ENCODE assay signal across 9 cellular contexts in the genomic region with DNA sequence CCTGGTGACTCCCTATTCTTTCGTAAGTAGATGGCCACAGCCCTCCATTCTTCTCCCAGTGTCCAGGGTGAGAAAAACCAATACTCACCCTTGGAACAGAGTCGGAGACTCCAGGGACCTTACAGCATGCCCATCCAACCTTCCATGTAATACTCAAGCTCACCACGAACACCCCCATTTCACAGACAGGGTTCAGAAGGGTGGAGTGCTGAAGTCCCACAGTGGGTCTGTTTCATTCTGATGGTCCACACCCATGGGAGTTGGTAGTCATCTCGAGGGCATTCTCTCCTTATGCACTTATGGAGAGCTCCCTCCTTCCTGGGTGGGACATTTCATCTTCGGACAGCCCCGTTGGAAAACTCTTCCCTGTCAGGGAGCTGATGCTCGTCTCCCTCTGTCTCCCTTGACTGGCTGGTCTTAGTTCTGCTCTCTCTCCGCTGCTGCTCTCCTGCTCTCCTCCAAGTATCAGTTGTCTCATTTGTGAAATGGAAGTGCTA. TPM values are rescaled to one million over a fixed set of nuclear protein-coding genes. Genes with fewer than 3 reads are reported as not detected.
DNase-seq lines count a peak whose midpoint lies in the region; ATAC-seq and TF ChIP-seq lines count a peak whose summit lies in the region.
"Had no signal": no experiment of that assay in that cellular context is flagged by ENCODE, and none has a peak within 500 bp of the region (broad histone marks: within the 10 kb centered on the region; RNA-seq: fewer than 3 reads in every experiment).

No MANE protein-coding gene starts in this region.

- peak overlapping the region; percentile 66 for H3K4me3 ChIP-seq in CD8-positive, alpha-beta T cell (ENCODE audit: low read depth, low read length)
- H3K4me3 ChIP-seq in OCI-LY7 (ENCODE audit: low read depth, low read length, poor library complexity, severe bottlenecking), result peak overlapping the region; percentile 58

- no peak for TF ChIP-seq CTCF in CD8-positive, alpha-beta T cell (IDR thresholded peaks at IDR 0.05)
- TF ChIP-seq CTCF in OCI-LY7 (conservative IDR thresholded peaks at IDR 0.05; ENCODE audit: low read length), result no peak

- H2AFZ ChIP-seq in OCI-LY7 (ENCODE audit: low read length), result no peak overlapping the region

- peaks cover 34% of the 10 kb centered on the region; the same call in 1 of the 2 replicates for H3K79me2 ChIP-seq in OCI-LY7 (ENCODE audit: insufficient read depth, low read depth, low read length)

- no peaks in the 10 kb centered on the region for H3K27me3 ChIP-seq in CD8-positive, alpha-beta T cell (ENCODE audit: insufficient read depth, low read length)

- no peaks in the 10 kb centered on the region for H4K20me1 ChIP-seq in OCI-LY7 (ENCODE audit: insufficient read depth, low read length)

- peaks cover 77% of the 10 kb centered on the region for H3K4me1 Mint-ChIP-seq in CD8-positive, alpha-beta T cell (ENCODE audit: low read depth)
- H3K4me1 Mint-ChIP-seq in effector memory CD8-positive, alpha-beta T cell (ENCODE audit: low read depth in 2 of 2), result peaks cover 81 to 85% of the 10 kb centered on the region in 2 donors

- H3K36me3 Mint-ChIP-seq in CD8-positive, alpha-beta T cell, result peaks cover 52% of the 10 kb centered on the region
- peaks cover 23% of the 10 kb centered on the region for H3K36me3 Mint-ChIP-seq in effector memory CD8-positive, alpha-beta T cell (ENCODE audit: insufficient read depth)

- no peaks in the 10 kb centered on the region for H3K9me3 Mint-ChIP-seq in CD8-positive, alpha-beta T cell
- H3K9me3 Mint-ChIP-seq in effector memory CD8-positive, alpha-beta T cell, result no peaks in the 10 kb centered on the region

- no peaks in the 10 kb centered on the region for H3K27me3 Mint-ChIP-seq in CD8-positive, alpha-beta T cell (ENCODE audit: low read depth)
- no peaks in the 10 kb centered on the region for H3K27me3 Mint-ChIP-seq in effector memory CD8-positive, alpha-beta T cell

- no peaks in the 10 kb centered on the region for H3K9me3 ChIP-seq in CD8-positive, alpha-beta T cell (ENCODE audit: low read length)
- no peaks in the 10 kb centered on the region for H3K9me3 ChIP-seq in OCI-LY7 (ENCODE audit: low read length)

- no TSS peak for BruUV-seq in OCI-LY7 (replicated peaks; lab: Mats Ljungman, UMichigan)

- H3K4me3 Mint-ChIP-seq in CD8-positive, alpha-beta T cell, result peak overlapping the region; percentile 92
- H3K4me3 Mint-ChIP-seq in effector memory CD8-positive, alpha-beta T cell, result peak overlapping the region; percentile 95 to 99

- no peak for DNase-seq in CD8-positive, alpha-beta T cell
- DNase-seq in OCI-LY7 (ENCODE audit: low spot score), result no peak
- no peak for DNase-seq in effector memory CD8-positive, alpha-beta T cell
- DNase-seq in posterior vena cava (ENCODE audit: low spot score), result peak; percentile 34
- no peak for DNase-seq in anterior cingulate cortex (lab: John Stamatoyannopoulos, UW)
- DNase-seq in NCI-H187 treated with DMSO at 0.1 percent for 48 hours (lab: John Stamatoyannopoulos, UW), result no peak
- DNase-seq: NCI-H510A had no signal

- intact Hi-C loops in CD8-positive, alpha-beta T cell (cut with DNase I, micrococcal nuclease), result loop anchor here in 1 of 2 experiments (2.0 kb wide), 1 partner anchor 16 kb away; no protein-coding TSS in a partner anchor
- intact Hi-C loops in OCI-LY7 (cut with micrococcal nuclease; ENCODE audit: unreplicated experiment) (no loop called here), posterior vena cava (cut with DNase I) (no loop called here)

- POLR2A ChIA-PET in CD8-positive, alpha-beta T cell (lab: Charles Lee), result interaction anchor here (1.5 to 3.8 kb wide), 3 partner anchors 8 to 47 kb away, joined by 3 to 31 read pairs (median 11); partner anchors contain the start of gene BCL2L1
- POLR2A ChIA-PET in OCI-LY7 (lab: Charles Lee), result interaction anchor here (0.5 to 4.3 kb wide), 8 partner anchors 8 to 63 kb away, joined by 3 to 34 read pairs (median 4); partner anchors contain the start of genes BCL2L1 and TPX2

- ATAC-seq in CD8-positive, alpha-beta T cell, result no peak
- no peak for ATAC-seq in effector memory CD8-positive, alpha-beta T cell (replicated peaks)
- ATAC-seq in GM18502 (IDR thresholded peaks at IDR 0.05; ENCODE audit: poor library complexity, unreplicated experiment) (no peak), HG03378 (IDR thresholded peaks at IDR 0.05; ENCODE audit: unreplicated experiment) (no peak)

- peak overlapping the region; percentile 88 for H3K4me2 ChIP-seq in OCI-LY7 (ENCODE audit: low read length)

- CTCF ChIA-PET in CD8-positive, alpha-beta T cell (lab: Charles Lee), result interaction anchor here (1.1 to 5.1 kb wide), 5 partner anchors 15 to 47 kb away, joined by 3 to 38 read pairs (median 7); no protein-coding TSS in a partner anchor
- CTCF ChIA-PET in OCI-LY7 (lab: Charles Lee; ENCODE audit: unreplicated experiment), result interaction anchor here (1.7 kb wide), 1 partner anchor 15 kb away, joined by 8 read pairs; no protein-coding TSS in a partner anchor

- no peaks in the 10 kb centered on the region for H3K9me2 ChIP-seq in OCI-LY7 (ENCODE audit: insufficient read depth, low read length)

- H3K36me3 ChIP-seq in CD8-positive, alpha-beta T cell (ENCODE audit: insufficient read depth, low read length), result no peaks in the 10 kb centered on the region
- peaks cover 47% of the 10 kb centered on the region for H3K36me3 ChIP-seq in OCI-LY7 (ENCODE audit: insufficient read depth, low read length)

- H3K27ac ChIP-seq in CD8-positive, alpha-beta T cell (ENCODE audit: low read depth, low read length), result peak overlapping the region; percentile 64
- peak overlapping the region; percentile 81 for H3K27ac ChIP-seq in OCI-LY7 (ENCODE audit: low read depth, low read length, poor library complexity, severe bottlenecking)

- peaks cover 53% of the 10 kb centered on the region for H3K4me1 ChIP-seq in CD8-positive, alpha-beta T cell (ENCODE audit: insufficient read depth, low read length)
- peaks cover 82% of the 10 kb centered on the region for H3K4me1 ChIP-seq in OCI-LY7 (ENCODE audit: insufficient read depth, low read length, poor library complexity, severe bottlenecking)

- H3K27ac Mint-ChIP-seq in CD8-positive, alpha-beta T cell, result peak overlapping the region; percentile 97
- H3K27ac Mint-ChIP-seq in effector memory CD8-positive, alpha-beta T cell, result peak overlapping the region; percentile 97 to 99

RNA-seq across cellular contexts. Expression of gene COX4I2, which starts 38.9 kb away (rescaled TPM):
- not detected for total RNA-seq in CD8-positive, alpha-beta T cell
- total RNA-seq in OCI-LY7 (2014; rRNA removed; shearing (Covaris generic)), result not detected in 2 replicates
- not detected in 2 replicates for total RNA-seq in OCI-LY7 (2022)
- total RNA-seq in posterior vena cava, result 1 to 10 TPM; 2.5 to 6.5 TPM

RNA-seq across cellular contexts. Expression of gene BCL2L1, which starts 46.1 kb away (rescaled TPM):
- total RNA-seq in CD8-positive, alpha-beta T cell, result 1 to 10 TPM; 9.5 to 9.7 TPM
- 83.2 and 88.8 TPM in 2 replicates for total RNA-seq in OCI-LY7 (2014; rRNA removed; shearing (Covaris generic))
- total RNA-seq in OCI-LY7 (2022), result 64.2 and 71.5 TPM in 2 replicates
- total RNA-seq in posterior vena cava, result 10 to 100 TPM; 65.4 to 76.0 TPM

Comparison
In these comparisons a context has a peak if more than half of its experiments do, and no peak if none do; other contexts are left out.
1. RNA of gene BCL2L1, which starts 46.1 kb away (total RNA-seq): 64.2 to 88.8 TPM in OCI-LY7 and 65.4 to 76.0 TPM in posterior vena cava; 9.5 to 9.7 TPM in CD8-positive, alpha-beta T cell; every median in the first group is over 4 times any median in the second.